9 cellular contexts compared by ENCODE assay signal in the genomic region with DNA sequence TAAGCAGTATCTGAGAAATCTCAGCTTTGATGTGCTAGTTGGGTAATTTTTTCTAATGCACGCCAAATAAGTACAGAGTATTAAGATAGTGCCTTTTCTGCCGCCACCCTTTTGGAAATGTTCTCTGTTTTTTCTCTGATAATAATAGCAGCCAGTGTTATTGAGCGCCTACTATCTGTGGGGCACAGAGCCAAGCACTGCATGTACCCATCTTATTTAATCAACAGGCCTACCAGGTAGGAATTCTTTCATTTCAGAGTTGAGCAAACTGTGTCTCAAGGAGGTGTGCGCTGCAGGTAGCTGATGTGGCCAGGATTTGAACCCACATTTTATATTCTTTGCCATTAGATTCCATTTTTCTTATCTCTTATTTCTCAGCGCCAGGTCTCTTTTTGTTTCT. TPM values are rescaled to one million over a fixed set of nuclear protein-coding genes. Genes with fewer than 3 reads are reported as not detected.
DNase-seq lines count a peak whose midpoint lies in the region; ATAC-seq, FAIRE-seq and TF ChIP-seq lines count a peak whose summit lies in the region.
"Had no signal": no experiment of that assay in that cellular context is flagged by ENCODE, and none has a peak within 500 bp of the region (broad histone marks: within the 10 kb centered on the region; RNA-seq: fewer than 3 reads in every experiment).

No MANE protein-coding gene starts in this region.

- H3K27me3 Mint-ChIP-seq in Calu3 (ENCODE audit: unreplicated experiment) (no peaks in the 10 kb centered on the region), neural crest cell (ENCODE audit: low read depth) (peaks cover 9% of the 10 kb centered on the region)

- FAIRE-seq in H1 (lab: Jason Lieb, UNC): no peak

- WGBS in H1 (ENCODE audit: extremely low coverage in 1 of 2, insufficient coverage in 1 of 2, insufficient read length in 1 of 2, insufficient replicate concordance in 2 of 2, low coverage in 1 of 2, low lambda C conversion rate in 2 of 2, missing lambda C conversion rate in 1 of 2), 2 experiments: 91% methylated on average over 5 of the region's 5 CpGs; no CpG with 5 or more reads in 1 of the 2 experiments

- no peak for DNase-seq in Calu3
- peak; percentile 35 for DNase-seq in OCI-M1 (lab: John Stamatoyannopoulos, UW)
- no peak for DNase-seq in H1 (ENCODE audit: low read depth in 1 of 2, low spot score in 2 of 2)
- DNase-seq in neural crest cell (ENCODE audit: low read depth, low spot score): no peak
- DNase-seq in cerebellum (ENCODE audit: low spot score): no peak
- DNase-seq in inferior parietal cortex (ENCODE audit: extremely low spot score): no peak
- DNase-seq in NCI-H2196 treated with DMSO at 0.1 percent for 48 hours (lab: John Stamatoyannopoulos, UW; ENCODE audit: unreplicated experiment): no peak
- DNase-seq: H7 had no signal

- peaks cover 7 to 24% (median 19%) of the 10 kb centered on the region in 4 experiments; a peak in 7 of 8 replicates for H3K36me3 ChIP-seq in H1 (ENCODE audit: control insufficient read depth in 2 of 4, insufficient read depth in 4 of 4, low read length in 3 of 4)

- H3K27ac ChIP-seq in H1 (ENCODE audit: low read depth, low read length): no peak overlapping the region

- H3K9me3 ChIP-seq in H1 (ENCODE audit: insufficient read depth in 2 of 2, low read depth in 1 of 2, low read length in 1 of 2): no peaks in the 10 kb centered on the region

- no peak overlapping the region for H3K56ac ChIP-seq in H1 (replicated peaks; ENCODE audit: insufficient read length, low read depth, low read length)

- no peak for TF ChIP-seq RAD21 in H1 (IDR thresholded peaks at IDR 0.05 in 1 of 2, conservative IDR thresholded peaks at IDR 0.05 in 1 of 2; ENCODE audit: low read depth in 2 of 2, low read length in 2 of 2)

- peak overlapping the region in 1 of 4 experiments; percentile 83; a peak in 2 of 8 replicates for H3K4me3 ChIP-seq in H1 (ENCODE audit: extremely low read depth in 1 of 4, insufficient read depth in 2 of 4, low read depth in 3 of 4, low read length in 4 of 4)

- no peak overlapping the region for H3K14ac ChIP-seq in H1 (ENCODE audit: insufficient read length)

- no peak for TF ChIP-seq EP300 in H1 (IDR thresholded peaks at IDR 0.05; ENCODE audit: borderline replicate concordance in 1 of 2, low read depth in 2 of 2, low read length in 2 of 2)

- H4K8ac ChIP-seq in H1 (ENCODE audit: extremely low read depth, insufficient read depth, low read length): no peak overlapping the region

- peaks cover 57% of the 10 kb centered on the region for H3K4me1 Mint-ChIP-seq in Calu3 (ENCODE audit: low read depth, unreplicated experiment)
- peaks cover 44% of the 10 kb centered on the region for H3K4me1 Mint-ChIP-seq in neural crest cell

- H4K91ac ChIP-seq in H1 (replicated peaks; ENCODE audit: insufficient read length, low read length): no peak overlapping the region

- H3K9me3 Mint-ChIP-seq in Calu3 (ENCODE audit: low read depth, unreplicated experiment) (no peaks in the 10 kb centered on the region), neural crest cell (no peaks in the 10 kb centered on the region)

- H4K5ac ChIP-seq in H1 (ENCODE audit: insufficient read length, low read depth, low read length): no peak overlapping the region

- no peak overlapping the region for H2BK12ac ChIP-seq in H1 (ENCODE audit: low read depth, low read length)

- H3K27ac Mint-ChIP-seq in Calu3 (ENCODE audit: unreplicated experiment) (peak overlapping the region; percentile 22), neural crest cell (ENCODE audit: unreplicated experiment) (no peak overlapping the region)

- no peak overlapping the region for H2BK5ac ChIP-seq in H1 (ENCODE audit: low read depth, low read length)

- no peak overlapping the region for H2AFZ ChIP-seq in H1 (ENCODE audit: low read length)

- H3K79me2 ChIP-seq in H1 (ENCODE audit: control insufficient read depth in 1 of 2, insufficient read depth in 2 of 2, low read length in 2 of 2): peaks cover 21 to 73% of the 10 kb centered on the region in 2 experiments

- POLR2A ChIA-PET in H1 (lab: Charles Lee; ENCODE audit: partially characterized antibody): interaction anchor here (0.9 to 1.7 kb wide), 4 partner anchors 11 to 29 kb away, joined by 3 to 11 read pairs (median 4); a partner anchor contains a TSS

- peaks cover 86% of the 10 kb centered on the region for H3K36me3 Mint-ChIP-seq in Calu3 (ENCODE audit: insufficient read depth, unreplicated experiment)
- H3K36me3 Mint-ChIP-seq in neural crest cell (ENCODE audit: low read depth): peaks cover 13% of the 10 kb centered on the region

- no peak for TF ChIP-seq CTCF in Calu3 (IDR thresholded peaks at IDR 0.05; ENCODE audit: unreplicated experiment)
- no peak for TF ChIP-seq CTCF in H1 (IDR thresholded peaks at IDR 0.05; ENCODE audit: control extremely low read depth in 1 of 3, insufficient read depth in 1 of 3, low read depth in 1 of 3, low read length in 3 of 3)
- TF ChIP-seq CTCF in neural crest cell (conservative IDR thresholded peaks at IDR 0.05): no peak

- CTCF ChIA-PET in Calu3 (lab: Charles Lee) (interaction anchor here (1.0 kb wide), 1 partner anchor 22 kb away, joined by 3 read pairs; a partner anchor contains a TSS), H1 (lab: Charles Lee; ENCODE audit: partially characterized antibody) (interaction anchor here (1.0 kb wide), 2 partner anchors 26 to 34 kb away, joined by 3 read pairs; no protein-coding TSS in a partner anchor)

- TF ChIP-seq POLR2A in H1 (IDR thresholded peaks at IDR 0.05; ENCODE audit: control extremely low read depth in 1 of 2, low read depth in 2 of 2, low read length in 2 of 2): no peak

- peaks cover 0 to 6% (median 3%) of the 10 kb centered on the region in 4 experiments; a peak in 3 of 7 replicates for H3K4me1 ChIP-seq in H1 (replicated peaks in 1 of 4; ENCODE audit: control insufficient read depth in 3 of 4, insufficient read depth in 4 of 4, low read length in 3 of 4)

- H2BK20ac ChIP-seq in H1 (ENCODE audit: low read length): no peak overlapping the region

- H4K20me1 ChIP-seq in H1 (replicated peaks in 1 of 2; ENCODE audit: control insufficient read depth in 1 of 2, insufficient read depth in 2 of 2, low read length in 2 of 2): peaks cover 9 to 30% of the 10 kb centered on the region in 2 experiments

- H3K18ac ChIP-seq in H1 (ENCODE audit: extremely low read depth, low read length): no peak overlapping the region

- H3K4me3 Mint-ChIP-seq in Calu3 (ENCODE audit: low read depth, unreplicated experiment) (peak overlapping the region; percentile 97), neural crest cell (peak overlapping the region; percentile 95)

- intact Hi-C loops in Calu3 (cut with micrococcal nuclease; ENCODE audit: unreplicated experiment): no loop called here

- H3K23ac ChIP-seq in H1 (ENCODE audit: insufficient read length): no peak overlapping the region

- peak overlapping the region; percentile 70 to 90; a peak in 2 of 4 replicates for H3K4me2 ChIP-seq in H1 (ENCODE audit: insufficient read depth in 1 of 2, low read depth in 2 of 2, low read length in 2 of 2)

- H3K23me2 ChIP-seq in H1 (ENCODE audit: low read depth, low read length): peaks cover 5% of the 10 kb centered on the region; the same call in 1 of the 2 replicates

- H3K79me1 ChIP-seq in H1 (ENCODE audit: low read depth, low read length): peaks cover 23% of the 10 kb centered on the region

- no peak overlapping the region; a peak in 3 of 7 replicates for H3K9ac ChIP-seq in H1 (replicated peaks in 1 of 4; ENCODE audit: extremely low read depth in 1 of 4, low read depth in 3 of 4, low read length in 3 of 4)

- H3K4ac ChIP-seq in H1 (replicated peaks; ENCODE audit: insufficient read length, low read depth, low read length): no peak overlapping the region

- no peaks in the 10 kb centered on the region for H3K27me3 ChIP-seq in H1 (replicated peaks in 1 of 4; ENCODE audit: control insufficient read depth in 3 of 4, extremely low read depth in 1 of 4, insufficient read depth in 3 of 4, low read length in 3 of 4)

- BruUV-seq in Calu3 (replicated peaks; lab: Mats Ljungman, UMichigan): TSS peak; percentile 62

- no peak for ATAC-seq in GM19023 (IDR thresholded peaks at IDR 0.05; ENCODE audit: unreplicated experiment)

- H2BK15ac ChIP-seq in H1 (ENCODE audit: low read length): no peak overlapping the region

- H2BK120ac ChIP-seq in H1 (replicated peaks; ENCODE audit: low read depth, low read length): no peak overlapping the region

- no peak overlapping the region for H2AK5ac ChIP-seq in H1 (ENCODE audit: low read depth, low read length)

RNA-seq across cellular contexts. Expression of a gene that starts 1.4 kb away (rescaled TPM):
- 162 and 180 TPM in 2 replicates for total RNA-seq in Calu3 (2022)
- 200 and 206 TPM in 2 replicates for total RNA-seq in H1 (2021; fragmentation: NEBNext Ultra II Directional; extraction: Animal tissue kit (Norgen Biotek cat#: 25700))
- 49.6 and 116 TPM in 2 replicates for polyA plus RNA-seq in H1 (2011; rRNA removed)
- polyA plus RNA-seq in H1 (2011; cell fraction: cytosol; rRNA removed): 75.2 TPM
- 71.0 TPM for polyA plus RNA-seq in H1 (2011; cell fraction: nucleus; rRNA removed)
- 100 to 163 TPM (median 150 TPM) in 4 replicates for polyA plus RNA-seq in H1 (2012, experiment 1 of 2)
- polyA plus RNA-seq in H1 (2012, experiment 2 of 2): 137 TPM
- 103 TPM for polyA plus RNA-seq in H1 (2013, experiment 1 of 2)
- 111 TPM for polyA plus RNA-seq in H1 (2013, experiment 2 of 2)
- 55.2 and 69.0 TPM in 2 replicates for polyA minus RNA-seq in H1 (2011; rRNA and poly(A)+ RNA removed)
- 133 TPM for polyA minus RNA-seq in H1 (2011; cell fraction: cytosol; rRNA and poly(A)+ RNA removed)
- polyA minus RNA-seq in H1 (2011; cell fraction: nucleus; rRNA and poly(A)+ RNA removed): 43.1 TPM
- 129 and 130 TPM in 2 replicates for total RNA-seq in neural crest cell
- total RNA-seq in cerebellum: 20.9 TPM

RNA-seq across cellular contexts. Expression of a gene that starts 21.5 kb away (rescaled TPM):
- total RNA-seq in Calu3 (2022): 286 and 309 TPM in 2 replicates
- total RNA-seq in H1 (2021; fragmentation: NEBNext Ultra II Directional; extraction: Animal tissue kit (Norgen Biotek cat#: 25700)): 252 and 269 TPM in 2 replicates
- 162 and 297 TPM in 2 replicates for polyA plus RNA-seq in H1 (2011; rRNA removed)
- 279 TPM for polyA plus RNA-seq in H1 (2011; cell fraction: cytosol; rRNA removed)
- polyA plus RNA-seq in H1 (2011; cell fraction: nucleus; rRNA removed): 769 TPM
- 233 to 309 TPM (median 276 TPM) in 4 replicates for polyA plus RNA-seq in H1 (2012, experiment 1 of 2)
- 266 TPM for polyA plus RNA-seq in H1 (2012, experiment 2 of 2)
- 137 TPM for polyA plus RNA-seq in H1 (2013, experiment 1 of 2)
- 126 TPM for polyA plus RNA-seq in H1 (2013, experiment 2 of 2)
- 135 TPM in 2 replicates for polyA minus RNA-seq in H1 (2011; rRNA and poly(A)+ RNA removed)
- polyA minus RNA-seq in H1 (2011; cell fraction: cytosol; rRNA and poly(A)+ RNA removed): 185 TPM
- 146 TPM for polyA minus RNA-seq in H1 (2011; cell fraction: nucleus; rRNA and poly(A)+ RNA removed)
- 342 and 365 TPM in 2 replicates for total RNA-seq in neural crest cell
- total RNA-seq in cerebellum: 52.6 TPM

RNA-seq across cellular contexts. Expression of a gene that starts 28.4 kb away (rescaled TPM):
- total RNA-seq in Calu3 (2022) (12.7 and 18.3 TPM in 2 replicates), neural crest cell (18.7 and 18.9 TPM in 2 replicates), cerebellum (6.6 TPM)
- 19.1 and 20.1 TPM in 2 replicates for total RNA-seq in H1 (2021; fragmentation: NEBNext Ultra II Directional; extraction: Animal tissue kit (Norgen Biotek cat#: 25700))
- polyA plus RNA-seq in H1 (2011; rRNA removed): 12.0 and 19.4 TPM in 2 replicates
- 10.8 TPM for polyA plus RNA-seq in H1 (2011; cell fraction: cytosol; rRNA removed)
- polyA plus RNA-seq in H1 (2011; cell fraction: nucleus; rRNA removed): 24.2 TPM
- polyA plus RNA-seq in H1 (2012, experiment 1 of 2): 11.2 to 17.6 TPM (median 16.0 TPM) in 4 replicates
- 17.1 TPM for polyA plus RNA-seq in H1 (2012, experiment 2 of 2)
- 17.2 TPM for polyA plus RNA-seq in H1 (2013, experiment 1 of 2)
- 16.7 TPM for polyA plus RNA-seq in H1 (2013, experiment 2 of 2)
- 2.7 TPM in 2 replicates for polyA minus RNA-seq in H1 (2011; rRNA and poly(A)+ RNA removed)
- 8.7 TPM for polyA minus RNA-seq in H1 (2011; cell fraction: cytosol; rRNA and poly(A)+ RNA removed)
- 5.9 TPM for polyA minus RNA-seq in H1 (2011; cell fraction: nucleus; rRNA and poly(A)+ RNA removed)

RNA-seq across cellular contexts. Expression of a gene that starts 32.9 kb away (rescaled TPM):
- total RNA-seq in Calu3 (2022): 33.0 and 33.1 TPM in 2 replicates
- total RNA-seq in H1 (2021; fragmentation: NEBNext Ultra II Directional; extraction: Animal tissue kit (Norgen Biotek cat#: 25700)): 73.0 and 76.0 TPM in 2 replicates
- 76.1 and 97.6 TPM in 2 replicates for polyA plus RNA-seq in H1 (2011; rRNA removed)
- polyA plus RNA-seq in H1 (2011; cell fraction: cytosol; rRNA removed): 74.2 TPM
- polyA plus RNA-seq in H1 (2011; cell fraction: nucleus; rRNA removed): 78.2 TPM
- polyA plus RNA-seq in H1 (2012, experiment 1 of 2): 51.9 to 85.8 TPM (median 82.3 TPM) in 4 replicates
- polyA plus RNA-seq in H1 (2012, experiment 2 of 2): 104 TPM
- polyA plus RNA-seq in H1 (2013, experiment 1 of 2): 41.3 TPM
- polyA plus RNA-seq in H1 (2013, experiment 2 of 2): 39.4 TPM
- polyA minus RNA-seq in H1 (2011; rRNA and poly(A)+ RNA removed): 50.6 and 79.5 TPM in 2 replicates
- polyA minus RNA-seq in H1 (2011; cell fraction: cytosol; rRNA and poly(A)+ RNA removed): 58.1 TPM
- 41.2 TPM for polyA minus RNA-seq in H1 (2011; cell fraction: nucleus; rRNA and poly(A)+ RNA removed)
- 40.8 and 41.9 TPM in 2 replicates for total RNA-seq in neural crest cell
- total RNA-seq in cerebellum: 6.5 TPM

RNA-seq across cellular contexts. Expression of a gene that starts 35.6 kb away (rescaled TPM):
- total RNA-seq in Calu3 (2022): 35.6 TPM in 2 replicates
- 24.6 and 26.3 TPM in 2 replicates for total RNA-seq in H1 (2021; fragmentation: NEBNext Ultra II Directional; extraction: Animal tissue kit (Norgen Biotek cat#: 25700))
- polyA plus RNA-seq in H1 (2011; rRNA removed): 12.0 and 25.4 TPM in 2 replicates
- polyA plus RNA-seq in H1 (2011; cell fraction: cytosol; rRNA removed): 12.6 TPM
- polyA plus RNA-seq in H1 (2011; cell fraction: nucleus; rRNA removed): 28.3 TPM
- 21.8 to 34.3 TPM (median 31.2 TPM) in 4 replicates for polyA plus RNA-seq in H1 (2012, experiment 1 of 2)
- polyA plus RNA-seq in H1 (2012, experiment 2 of 2): 20.7 TPM
- 18.6 TPM for polyA plus RNA-seq in H1 (2013, experiment 1 of 2)
- 17.5 TPM for polyA plus RNA-seq in H1 (2013, experiment 2 of 2)
- 3.1 and 4.8 TPM in 2 replicates for polyA minus RNA-seq in H1 (2011; rRNA and poly(A)+ RNA removed)
- polyA minus RNA-seq in H1 (2011; cell fraction: cytosol; rRNA and poly(A)+ RNA removed): 17.8 TPM
- 13.0 TPM for polyA minus RNA-seq in H1 (2011; cell fraction: nucleus; rRNA and poly(A)+ RNA removed)
- 39.1 and 41.8 TPM in 2 replicates for total RNA-seq in neural crest cell
- 7.8 TPM for total RNA-seq in cerebellum
